In the genomic region with DNA sequence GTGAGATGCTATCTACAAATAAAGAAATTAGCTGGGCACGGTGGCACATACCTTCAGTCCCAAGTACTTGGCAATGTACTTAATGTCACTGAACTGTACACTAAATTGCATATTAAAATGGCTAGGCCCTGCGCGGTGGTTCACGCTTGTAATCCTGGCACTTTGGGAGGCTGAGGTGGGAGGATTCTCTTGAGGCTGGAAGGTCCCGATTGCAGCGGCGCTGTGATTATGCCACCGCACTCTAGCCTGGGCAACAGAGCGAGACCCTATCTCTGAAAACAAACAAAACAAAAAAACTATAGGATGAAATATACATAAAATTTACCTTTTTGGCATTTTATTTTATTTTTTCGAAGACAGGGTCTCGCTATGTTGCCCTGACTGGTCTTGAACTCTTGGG, we compare ENCODE assay signal across 9 cellular contexts. TPM values are rescaled to one million over a fixed set of nuclear protein-coding genes. Genes with fewer than 3 reads are reported as not detected.
DNase-seq lines count a peak whose midpoint lies in the region; ATAC-seq and TF ChIP-seq lines count a peak whose summit lies in the region.
"Had no signal": no experiment of that assay in that cellular context is flagged by ENCODE, and none has a peak within 500 bp of the region (broad histone marks: within the 10 kb centered on the region; RNA-seq: fewer than 3 reads in every experiment).

No MANE protein-coding gene starts in this region.

- no peaks in the 10 kb centered on the region for H3K9me3 Mint-ChIP-seq in mesothelial cell of epicardium

- H3K36me3 Mint-ChIP-seq in mesothelial cell of epicardium: no peaks in the 10 kb centered on the region

- peaks cover 26% of the 10 kb centered on the region for H3K4me1 ChIP-seq in A673 (ENCODE audit: insufficient read depth, low read length, poor library complexity, severe bottlenecking)

- H3K4me3 ChIP-seq in A673 (ENCODE audit: low read depth, low read length, poor library complexity, severe bottlenecking) (peak overlapping the region; percentile 98), HL-60 (replicated peaks; ENCODE audit: insufficient read depth, low read length) (peak overlapping the region; percentile 49), brain microvascular endothelial cell (ENCODE audit: low read depth, low read length) (peak overlapping the region; percentile 94)

- peak overlapping the region; percentile 100 for H3K27ac ChIP-seq in A673 (ENCODE audit: low read depth, low read length, poor library complexity, severe bottlenecking)
- peak overlapping the region; percentile 100; the same call in 1 of the 2 replicates for H3K27ac ChIP-seq in HL-60 (replicated peaks)
- H3K27ac ChIP-seq in brain microvascular endothelial cell: no peak overlapping the region

- in situ Hi-C loops in brain microvascular endothelial cell (cut with HindIII; ENCODE audit: low pct_ligation_motif_present, low sequenced_read_pairs): no loop called here
- in situ Hi-C loops in G401 (cut with HindIII; ENCODE audit: low sequenced_read_pairs): no loop called here

- intact Hi-C loops in A673 (cut with micrococcal nuclease; ENCODE audit: unreplicated experiment): loop anchor here (10.0 kb wide), 2 partner anchors 688 to 778 kb away; partner anchors contain the start of gene PSMG3

- BruUV-seq in A673 (replicated peaks; lab: Mats Ljungman, UMichigan): no TSS peak

- POLR2A ChIA-PET in A673 (lab: Charles Lee; ENCODE audit: low non-redundant PET): interaction anchor here (0.7 kb wide), 1 partner anchor 13 kb away, joined by 6 read pairs; no protein-coding TSS in a partner anchor

- H3K27me3 ChIP-seq in A673 (replicated peaks; ENCODE audit: insufficient read depth, low read depth, low read length, poor library complexity) (no peaks in the 10 kb centered on the region), HL-60 (ENCODE audit: insufficient read depth, poor library complexity, severe bottlenecking) (no peaks in the 10 kb centered on the region), brain microvascular endothelial cell (replicated peaks) (no peaks in the 10 kb centered on the region)
- H3K27me3 ChIP-seq: cardiac muscle cell had no signal

- no peaks in the 10 kb centered on the region for H3K27me3 Mint-ChIP-seq in mesothelial cell of epicardium (ENCODE audit: low read depth)

- CTCF ChIA-PET in A673 (lab: Charles Lee): no interaction called here

- no peaks in the 10 kb centered on the region for H3K9me3 ChIP-seq in A673 (ENCODE audit: low read depth, low read length, poor library complexity, severe bottlenecking)

- TF ChIP-seq CTCF in A673 (conservative IDR thresholded peaks at IDR 0.05; ENCODE audit: low read depth, low read length): no peak
- TF ChIP-seq CTCF in HL-60 (IDR thresholded peaks at IDR 0.05; ENCODE audit: insufficient read depth, low read length): no peak
- no peak for TF ChIP-seq CTCF in brain microvascular endothelial cell (IDR thresholded peaks at IDR 0.05; ENCODE audit: low read depth, low read length, missing control alignments)
- no peak for TF ChIP-seq CTCF in mesothelial cell of epicardium (IDR thresholded peaks at IDR 0.05; ENCODE audit: unreplicated experiment)

- no peak overlapping the region for H3K27ac Mint-ChIP-seq in mesothelial cell of epicardium

- H3K4me1 Mint-ChIP-seq in mesothelial cell of epicardium: peaks cover 19% of the 10 kb centered on the region

- H3K36me3 ChIP-seq in A673 (ENCODE audit: insufficient read depth, low read length, poor library complexity, severe bottlenecking): peaks cover 21% of the 10 kb centered on the region
- H3K36me3 ChIP-seq in brain microvascular endothelial cell (replicated peaks): peaks cover 4% of the 10 kb centered on the region

- DNase-seq in A673 (ENCODE audit: low spot score): no peak
- no peak for DNase-seq in HL-60 (ENCODE audit: low read depth in 1 of 2, low spot score in 1 of 2)
- no peak for DNase-seq in brain microvascular endothelial cell
- no peak for DNase-seq in mesothelial cell of epicardium (ENCODE audit: low spot score in 2 of 2, unreplicated experiment in 2 of 2)
- no peak for DNase-seq in G401 (ENCODE audit: low spot score)
- DNase-seq in activated effector memory CD4-positive, alpha-beta T cell treated with anti-CD3 and anti-CD28 coated beads, Interleukin-2, amount 50 U/mL, for 16 hours: no peak

- peak overlapping the region; percentile 88 for H3K4me3 Mint-ChIP-seq in mesothelial cell of epicardium

- ATAC-seq in HG03520 (IDR thresholded peaks at IDR 0.05; ENCODE audit: unreplicated experiment) (no peak), GM21786 (IDR thresholded peaks at IDR 0.05; ENCODE audit: unreplicated experiment) (no peak)

RNA-seq across cellular contexts. Expression of gene EIF3B, which starts 1.5 kb away (rescaled TPM):
- total RNA-seq in A673 (2021) (356 and 364 TPM in 2 replicates), mesothelial cell of epicardium (198 to 200 TPM (median 199 TPM) in 3 replicates)
- 217 and 294 TPM in 2 replicates for total RNA-seq in G401 (2014; rRNA removed; shearing (Covaris generic))

RNA-seq across cellular contexts. Expression of gene SNX8, which starts 38.9 kb away (rescaled TPM):
- total RNA-seq in A673 (2021): 42.9 and 52.1 TPM in 2 replicates
- total RNA-seq in mesothelial cell of epicardium: 35.3 to 42.6 TPM (median 41.2 TPM) in 3 replicates
- total RNA-seq in G401 (2014; rRNA removed; shearing (Covaris generic)): 52.9 and 74.2 TPM in 2 replicates

RNA-seq across cellular contexts. Expression of gene CHST12, which starts 50.3 kb away (rescaled TPM):
- total RNA-seq in A673 (2021) (19.7 and 21.8 TPM in 2 replicates), mesothelial cell of epicardium (20.0 to 22.4 TPM (median 20.4 TPM) in 3 replicates)
- total RNA-seq in G401 (2014; rRNA removed; shearing (Covaris generic)): 13.5 and 20.7 TPM in 2 replicates
